ENCODE assay signal across 30 cellular contexts in the genomic region with DNA sequence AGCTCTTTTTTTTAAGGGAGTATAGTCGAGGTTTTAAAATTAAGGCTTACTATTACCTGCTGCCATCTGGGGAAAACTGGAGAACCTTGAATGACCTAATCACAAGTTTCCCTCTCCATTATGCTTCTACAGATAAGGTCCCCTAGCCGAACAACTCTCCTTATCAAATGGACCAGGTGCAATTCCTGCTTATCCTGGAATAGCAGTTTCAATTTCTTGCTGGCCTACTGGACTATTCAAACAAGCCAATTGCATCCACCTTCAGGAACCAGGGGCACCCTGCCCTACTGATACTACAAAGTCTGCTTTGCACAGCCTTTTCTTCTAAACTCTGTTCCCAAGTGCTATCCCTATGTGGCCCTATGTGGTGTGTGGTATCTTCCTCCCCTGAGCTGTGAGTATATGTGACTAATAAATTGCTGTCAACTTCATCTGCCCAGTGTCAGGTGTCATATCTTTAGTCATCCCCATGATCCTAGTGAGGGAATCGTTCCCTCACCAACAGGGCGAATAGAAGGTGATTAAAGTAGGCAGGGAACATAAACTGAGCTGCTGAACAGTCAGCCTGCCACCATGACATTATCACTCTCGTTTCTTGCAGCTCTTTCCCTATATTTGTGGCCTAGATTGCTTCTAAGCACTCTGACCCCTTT.
"Had no signal": no experiment of that assay in that cellular context is flagged by ENCODE, and none has a peak within 500 bp of the region (broad histone marks: within the 10 kb centered on the region; RNA-seq: fewer than 3 reads in every experiment).

No MANE protein-coding gene starts in this region.

- H3K4me1 ChIP-seq: prostate gland, sigmoid colon, testis had no signal

- H3K4me3 ChIP-seq: esophagus squamous epithelium, ovary, prostate gland, sigmoid colon, smooth muscle cell, testis had no signal

- ATAC-seq: activated CD4-positive, CD25-positive, alpha-beta regulatory T cell treated with anti-CD3 and anti-CD28 coated beads, Interleukin-2, amount 50 U/mL, for 24 hours; activated T-cell treated with anti-CD3 and anti-CD28 coated beads, Interleukin-2, amount 50 U/mL, for 4 hours; activated T-helper 17 cell treated with anti-CD3 and anti-CD28 coated beads, Interleukin-2, amount 50 U/mL, for 72 hours; left cardiac atrium; naive thymus-derived CD4-positive, alpha-beta T cell had no signal

- H3K27me3 Mint-ChIP-seq: activated T-helper 17 cell treated with anti-CD3 and anti-CD28 coated beads, Interleukin-2, amount 50 U/mL, for 72 hours; naive thymus-derived CD4-positive, alpha-beta T cell had no signal

- H3K9me3 ChIP-seq: esophagus squamous epithelium, ovary, prostate gland, sigmoid colon, testis had no signal

- H3K27ac Mint-ChIP-seq: activated T-helper 17 cell treated with anti-CD3 and anti-CD28 coated beads, Interleukin-2, amount 50 U/mL, for 72 hours; endodermal cell; mesothelial cell of epicardium; naive thymus-derived CD4-positive, alpha-beta T cell; T-helper 2 cell treated with Interferon-gamma antibody and Interleukin-4, amounts not matched to agents 5 μg/mL and 100 μg/mL, for 36 hours had no signal

- H3K27ac ChIP-seq: prostate gland, testis, VCaP had no signal

- H3K4me1 Mint-ChIP-seq: activated T-helper 17 cell treated with anti-CD3 and anti-CD28 coated beads, Interleukin-2, amount 50 U/mL, for 72 hours had no signal

- H3K36me3 Mint-ChIP-seq: naive thymus-derived CD4-positive, alpha-beta T cell had no signal

- DNase-seq: activated CD4-positive, alpha-beta T cell treated with anti-CD3 and anti-CD28 coated beads for 48 hours; activated CD4-positive, alpha-beta T cell treated with anti-CD3 and anti-CD28 coated beads, Interleukin-2, amount 50 U/mL, for 48 hours; activated gamma-delta T cell treated with Interleukin-2 at 50 U/mL for 16 hours; activated naive CD4-positive, alpha-beta T cell treated with anti-CD3 and anti-CD28 coated beads, Interleukin-2, amount 50 U/mL, for 16 hours; activated T-cell treated with anti-CD3 and anti-CD28 coated beads, Interleukin-2, amount 50 U/mL, for 4 hours; amygdala; central memory CD4-positive, alpha-beta T cell; endodermal cell; esophagus squamous epithelium; foreskin melanocyte; glutamatergic neuron; islet precursor cell; left cardiac atrium; mammary epithelial cell; naive thymus-derived CD4-positive, alpha-beta T cell; ovary; sigmoid colon; stimulated activated CD4-positive, alpha-beta T cell treated with anti-CD3 and anti-CD28 coated beads, Interleukin-1b, Interleukin-23, amount 100 ng/mL, for 48 hours; stimulated activated naive CD4-positive, alpha-beta T cell treated with Interleukin-2 at 50 U/mL for 16 hours; T-helper 1 cell; testis; trophoblast cell had no signal

- H3K4me3 Mint-ChIP-seq: activated T-cell treated with anti-CD3 and anti-CD28 coated beads, Interleukin-2, amount 50 U/mL, for 4 hours; activated T-helper 17 cell treated with anti-CD3 and anti-CD28 coated beads, Interleukin-2, amount 50 U/mL, for 72 hours; endodermal cell; mesothelial cell of epicardium; naive thymus-derived CD4-positive, alpha-beta T cell; T-helper 2 cell treated with Interferon-gamma antibody and Interleukin-4, amounts not matched to agents 5 μg/mL and 100 μg/mL, for 36 hours had no signal

- H3K36me3 ChIP-seq: esophagus squamous epithelium, ovary, prostate gland, sigmoid colon had no signal

- FAIRE-seq: urothelium cell line had no signal

- H3K4me2 ChIP-seq: smooth muscle cell had no signal

- H3K27me3 ChIP-seq: esophagus squamous epithelium, ovary, sigmoid colon, testis had no signal

- H3K9me3 Mint-ChIP-seq: activated T-cell treated with anti-CD3 and anti-CD28 coated beads, Interleukin-2, amount 50 U/mL, for 4 hours; activated T-helper 17 cell treated with anti-CD3 and anti-CD28 coated beads, Interleukin-2, amount 50 U/mL, for 72 hours; endodermal cell; mesothelial cell of epicardium; T-helper 2 cell treated with Interferon-gamma antibody and Interleukin-4, amounts not matched to agents 5 μg/mL and 100 μg/mL, for 36 hours had no signal
